ENCODE assay signal across 8 cellular contexts in genomic region chr6:63636516-63636968, GRCh38. TPM values are rescaled to one million over a fixed set of nuclear protein-coding genes. Genes with fewer than 3 reads are reported as not detected.
A peak's percentile ranks its signal among the peaks of the same experiment; 100 is the strongest.
DNase-seq lines count a peak whose midpoint lies in the region; TF ChIP-seq lines count a peak whose summit lies in the region.

No MANE protein-coding gene starts in this region.

- H3K27me3 ChIP-seq in DOHH2 (ENCODE audit: control insufficient read depth, low read length) (no peaks in the 10 kb centered on the region), kidney epithelial cell (ENCODE audit: control insufficient read depth, insufficient read depth, low read length) (no peaks in the 10 kb centered on the region)

- H3K27ac ChIP-seq in DOHH2 (ENCODE audit: low read depth, low read length) (peak overlapping the region; percentile 70), HEK293 (ENCODE audit: extremely low read depth, low read depth, low read length) (peak overlapping the region; percentile 95)

- H3K9me2 ChIP-seq in DOHH2 (replicated peaks; ENCODE audit: control insufficient read depth, low read length), result no peaks in the 10 kb centered on the region

- H3K9me3 ChIP-seq in DOHH2 (ENCODE audit: control insufficient read depth, insufficient read depth, low read length) (no peaks in the 10 kb centered on the region), HEK293 (ENCODE audit: control insufficient read depth, insufficient read depth, low read depth, low read length) (no peaks in the 10 kb centered on the region)

- H3K4me2 ChIP-seq in DOHH2 (ENCODE audit: low read length), result peak overlapping the region; percentile 82

- H3K79me2 ChIP-seq in DOHH2 (ENCODE audit: control insufficient read depth, low read length), result peaks cover 62% of the 10 kb centered on the region

- CTCF ChIA-PET in HEK293 (lab: Yijun Ruan, JAX), result interaction anchor here (0.7 to 2.8 kb wide), 3 partner anchors 38 to 130 kb away, joined by 3 to 17 read pairs (median 6); no protein-coding TSS in a partner anchor

- peak; percentile 46 for DNase-seq in NCI-H1105 treated with DMSO at 0.1 percent for 48 hours (lab: John Stamatoyannopoulos, UW)
- peak; percentile 61 for DNase-seq in UCSD-AML1 (lab: John Stamatoyannopoulos, UW; ENCODE audit: unreplicated experiment)
- peak; percentile 25 to 48 for DNase-seq in cardiac fibroblast (ENCODE audit: low read depth in 2 of 2)
- no peak for DNase-seq in kidney epithelial cell (ENCODE audit: low read depth)
- DNase-seq in stimulated activated CD4-positive, alpha-beta T cell treated with anti-CD3 and anti-CD28 coated beads, Interleukin-15, amount 100 ng/mL, for 48 hours (ENCODE audit: low read depth in 2 of 2), result peak; percentile 28 to 50
- no peak for DNase-seq in NOMO-1 treated with DMSO at 0.1 percent for 48 hours (lab: John Stamatoyannopoulos, UW; ENCODE audit: unreplicated experiment)

- TF ChIP-seq CTCF in DOHH2 (IDR thresholded peaks at IDR 0.05; ENCODE audit: low read depth, low read length, poor library complexity, severe bottlenecking) (no peak), HEK293 (tag by site-specific recombination; IDR thresholded peaks at IDR 0.05) (no peak), cardiac fibroblast (IDR thresholded peaks at IDR 0.05; ENCODE audit: low read depth, low read length) (no peak), kidney epithelial cell (IDR thresholded peaks at IDR 0.05; ENCODE audit: insufficient read depth, low read length, poor library complexity, severe bottlenecking) (no peak)

- H4K20me1 ChIP-seq in DOHH2 (ENCODE audit: control insufficient read depth, insufficient read depth, low read depth, low read length), result peaks cover 27% of the 10 kb centered on the region

- H3K4me3 ChIP-seq in DOHH2 (ENCODE audit: low read length) (peak overlapping the region; percentile 88), HEK293 (ENCODE audit: low read depth, low read length) (peak overlapping the region; percentile 96), cardiac fibroblast (replicated peaks in 1 of 2; ENCODE audit: low read depth in 2 of 2, low read length in 2 of 2) (peak overlapping the region; percentile 67 to 97), kidney epithelial cell (ENCODE audit: low read depth, low read length) (peak overlapping the region; percentile 69)

- H3K4me1 ChIP-seq in DOHH2 (ENCODE audit: control insufficient read depth, low read length) (peaks cover 66% of the 10 kb centered on the region), HEK293 (ENCODE audit: control insufficient read depth, insufficient read depth, low read length) (peaks cover 30% of the 10 kb centered on the region)

- no peaks in the 10 kb centered on the region for H3F3A ChIP-seq in DOHH2 (ENCODE audit: control insufficient read depth, insufficient read depth)

- POLR2A ChIA-PET in HEK293 (lab: Yijun Ruan, JAX), result interaction anchor here (0.7 to 2.6 kb wide), 11 partner anchors 9 to 63 kb away, joined by 3 to 18 read pairs (median 4); no protein-coding TSS in a partner anchor

- H3K36me3 ChIP-seq in DOHH2 (ENCODE audit: control insufficient read depth, low read length) (peaks cover 50% of the 10 kb centered on the region), HEK293 (ENCODE audit: control insufficient read depth in 2 of 2, insufficient read depth in 1 of 2, low read length in 2 of 2) (peaks cover under 1% of the 10 kb centered on the region in 2 experiments; a peak in 2 of 3 replicates), kidney epithelial cell (ENCODE audit: control insufficient read depth, insufficient read depth, low read length) (no peaks in the 10 kb centered on the region)

TF ChIP-seq in HEK293, 187 proteins besides CTCF, POLR2A, EP300 and RAD21 (continues in another document):
- no peak for TF ChIP-seq ZNF155 (tag by site-specific recombination; IDR thresholded peaks at IDR 0.05)
- TF ChIP-seq, protein P1, sequence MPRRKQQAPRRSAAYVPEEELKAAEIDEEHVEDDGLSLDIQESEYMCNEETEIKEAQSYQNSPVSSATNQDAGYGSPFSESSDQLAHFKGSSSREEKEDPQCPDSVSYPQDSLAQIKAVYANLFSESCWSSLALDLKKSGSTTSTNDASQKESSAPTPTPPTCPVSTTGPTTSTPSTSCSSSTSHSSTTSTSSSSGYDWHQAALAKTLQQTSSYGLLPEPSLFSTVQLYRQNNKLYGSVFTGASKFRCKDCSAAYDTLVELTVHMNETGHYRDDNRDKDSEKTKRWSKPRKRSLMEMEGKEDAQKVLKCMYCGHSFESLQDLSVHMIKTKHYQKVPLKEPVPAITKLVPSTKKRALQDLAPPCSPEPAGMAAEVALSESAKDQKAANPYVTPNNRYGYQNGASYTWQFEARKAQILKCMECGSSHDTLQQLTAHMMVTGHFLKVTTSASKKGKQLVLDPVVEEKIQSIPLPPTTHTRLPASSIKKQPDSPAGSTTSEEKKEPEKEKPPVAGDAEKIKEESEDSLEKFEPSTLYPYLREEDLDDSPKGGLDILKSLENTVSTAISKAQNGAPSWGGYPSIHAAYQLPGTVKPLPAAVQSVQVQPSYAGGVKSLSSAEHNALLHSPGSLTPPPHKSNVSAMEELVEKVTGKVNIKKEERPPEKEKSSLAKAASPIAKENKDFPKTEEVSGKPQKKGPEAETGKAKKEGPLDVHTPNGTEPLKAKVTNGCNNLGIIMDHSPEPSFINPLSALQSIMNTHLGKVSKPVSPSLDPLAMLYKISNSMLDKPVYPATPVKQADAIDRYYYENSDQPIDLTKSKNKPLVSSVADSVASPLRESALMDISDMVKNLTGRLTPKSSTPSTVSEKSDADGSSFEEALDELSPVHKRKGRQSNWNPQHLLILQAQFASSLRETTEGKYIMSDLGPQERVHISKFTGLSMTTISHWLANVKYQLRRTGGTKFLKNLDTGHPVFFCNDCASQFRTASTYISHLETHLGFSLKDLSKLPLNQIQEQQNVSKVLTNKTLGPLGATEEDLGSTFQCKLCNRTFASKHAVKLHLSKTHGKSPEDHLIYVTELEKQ (tag by site-specific recombination; IDR thresholded peaks at IDR 0.05; ENCODE audit: borderline replicate concordance), result no peak
- TF ChIP-seq MZF1 (tag by site-specific recombination; IDR thresholded peaks at IDR 0.05; ENCODE audit: borderline replicate concordance), result no peak
- TF ChIP-seq ZNF16 (tag by site-specific recombination; IDR thresholded peaks at IDR 0.05; ENCODE audit: low read depth), result no peak
- no peak for TF ChIP-seq KLF1 (tag by site-specific recombination; IDR thresholded peaks at IDR 0.05)
- TF ChIP-seq, protein P2, sequence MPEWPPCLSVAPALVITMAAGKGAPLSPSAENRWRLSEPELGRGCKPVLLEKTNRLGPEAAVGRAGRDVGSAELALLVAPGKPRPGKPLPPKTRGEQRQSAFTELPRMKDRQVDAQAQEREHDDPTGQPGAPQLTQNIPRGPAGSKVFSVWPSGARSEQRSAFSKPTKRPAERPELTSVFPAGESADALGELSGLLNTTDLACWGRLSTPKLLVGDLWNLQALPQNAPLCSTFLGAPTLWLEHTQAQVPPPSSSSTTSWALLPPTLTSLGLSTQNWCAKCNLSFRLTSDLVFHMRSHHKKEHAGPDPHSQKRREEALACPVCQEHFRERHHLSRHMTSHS (tag by site-specific recombination; IDR thresholded peaks at IDR 0.05), result no peak
- no peak for TF ChIP-seq ZNF121 (tag by site-specific recombination; IDR thresholded peaks at IDR 0.05)
- no peak for TF ChIP-seq ZNF621 (tag by site-specific recombination; IDR thresholded peaks at IDR 0.05)
- TF ChIP-seq, protein P3, sequence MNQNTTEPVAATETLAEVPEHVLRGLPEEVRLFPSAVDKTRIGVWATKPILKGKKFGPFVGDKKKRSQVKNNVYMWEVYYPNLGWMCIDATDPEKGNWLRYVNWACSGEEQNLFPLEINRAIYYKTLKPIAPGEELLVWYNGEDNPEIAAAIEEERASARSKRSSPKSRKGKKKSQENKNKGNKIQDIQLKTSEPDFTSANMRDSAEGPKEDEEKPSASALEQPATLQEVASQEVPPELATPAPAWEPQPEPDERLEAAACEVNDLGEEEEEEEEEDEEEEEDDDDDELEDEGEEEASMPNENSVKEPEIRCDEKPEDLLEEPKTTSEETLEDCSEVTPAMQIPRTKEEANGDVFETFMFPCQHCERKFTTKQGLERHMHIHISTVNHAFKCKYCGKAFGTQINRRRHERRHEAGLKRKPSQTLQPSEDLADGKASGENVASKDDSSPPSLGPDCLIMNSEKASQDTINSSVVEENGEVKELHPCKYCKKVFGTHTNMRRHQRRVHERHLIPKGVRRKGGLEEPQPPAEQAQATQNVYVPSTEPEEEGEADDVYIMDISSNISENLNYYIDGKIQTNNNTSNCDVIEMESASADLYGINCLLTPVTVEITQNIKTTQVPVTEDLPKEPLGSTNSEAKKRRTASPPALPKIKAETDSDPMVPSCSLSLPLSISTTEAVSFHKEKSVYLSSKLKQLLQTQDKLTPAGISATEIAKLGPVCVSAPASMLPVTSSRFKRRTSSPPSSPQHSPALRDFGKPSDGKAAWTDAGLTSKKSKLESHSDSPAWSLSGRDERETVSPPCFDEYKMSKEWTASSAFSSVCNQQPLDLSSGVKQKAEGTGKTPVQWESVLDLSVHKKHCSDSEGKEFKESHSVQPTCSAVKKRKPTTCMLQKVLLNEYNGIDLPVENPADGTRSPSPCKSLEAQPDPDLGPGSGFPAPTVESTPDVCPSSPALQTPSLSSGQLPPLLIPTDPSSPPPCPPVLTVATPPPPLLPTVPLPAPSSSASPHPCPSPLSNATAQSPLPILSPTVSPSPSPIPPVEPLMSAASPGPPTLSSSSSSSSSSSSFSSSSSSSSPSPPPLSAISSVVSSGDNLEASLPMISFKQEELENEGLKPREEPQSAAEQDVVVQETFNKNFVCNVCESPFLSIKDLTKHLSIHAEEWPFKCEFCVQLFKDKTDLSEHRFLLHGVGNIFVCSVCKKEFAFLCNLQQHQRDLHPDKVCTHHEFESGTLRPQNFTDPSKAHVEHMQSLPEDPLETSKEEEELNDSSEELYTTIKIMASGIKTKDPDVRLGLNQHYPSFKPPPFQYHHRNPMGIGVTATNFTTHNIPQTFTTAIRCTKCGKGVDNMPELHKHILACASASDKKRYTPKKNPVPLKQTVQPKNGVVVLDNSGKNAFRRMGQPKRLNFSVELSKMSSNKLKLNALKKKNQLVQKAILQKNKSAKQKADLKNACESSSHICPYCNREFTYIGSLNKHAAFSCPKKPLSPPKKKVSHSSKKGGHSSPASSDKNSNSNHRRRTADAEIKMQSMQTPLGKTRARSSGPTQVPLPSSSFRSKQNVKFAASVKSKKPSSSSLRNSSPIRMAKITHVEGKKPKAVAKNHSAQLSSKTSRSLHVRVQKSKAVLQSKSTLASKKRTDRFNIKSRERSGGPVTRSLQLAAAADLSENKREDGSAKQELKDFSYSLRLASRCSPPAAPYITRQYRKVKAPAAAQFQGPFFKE (tag by site-specific recombination; IDR thresholded peaks at IDR 0.05; ENCODE audit: borderline replicate concordance), result no peak
- TF ChIP-seq ZNF530 (tag by site-specific recombination; IDR thresholded peaks at IDR 0.05; ENCODE audit: low read depth), result no peak
- TF ChIP-seq ZNF473 (tag by site-specific recombination; IDR thresholded peaks at IDR 0.05), result no peak

RNA-seq across cellular contexts. Expression of gene PHF3, which starts 0.9 kb away (rescaled TPM):
- 37.2 and 45.7 TPM in 2 replicates for total RNA-seq in kidney epithelial cell

Comparison
In these comparisons a context has a peak if more than half of its experiments do, and no peak if none do; other contexts are left out.
1. DNase-seq: peak in NCI-H1105 treated with DMSO at 0.1 percent for 48 hours (single experiment), UCSD-AML1 (single experiment), cardiac fibroblast (2 of 2) and stimulated activated CD4-positive, alpha-beta T cell treated with anti-CD3 and anti-CD28 coated beads, Interleukin-15, amount 100 ng/mL, for 48 hours (2 of 2); none in kidney epithelial cell (single experiment) and NOMO-1 treated with DMSO at 0.1 percent for 48 hours (single experiment).
2. Peak in every context shown above with its lines, with median percentiles within 50 percentile points of each other: H3K4me3 ChIP-seq.